In genomic region chr1:218395916-218396315, GRCh38 we compare ENCODE assay signal across 26 cellular contexts. TPM values are rescaled to one million over a fixed set of nuclear protein-coding genes. Genes with fewer than 3 reads are reported as not detected.
"Had no signal": no experiment of that assay in that cellular context is flagged by ENCODE, and none has a peak within 500 bp of the region (broad histone marks: within the 10 kb centered on the region; RNA-seq: fewer than 3 reads in every experiment).

No MANE protein-coding gene starts in this region.

- H3K27ac ChIP-seq: coronary artery, heart left ventricle, left lung, lower lobe of right lung, neural progenitor cell, spleen, tibial nerve had no signal

- H3K9me3 ChIP-seq: body of pancreas, heart left ventricle, left lung, lower lobe of right lung, spleen, tibial nerve had no signal

- H3K4me2 ChIP-seq: neural progenitor cell had no signal

- H3K4me3 Mint-ChIP-seq: activated CD8-positive, alpha-beta memory T cell treated with anti-CD3 and anti-CD28 coated beads, Interleukin-2, amount 10 ng/mL, durations not matched to agents 7 days and 5 days; activated CD8-positive, alpha-beta T cell treated with anti-CD3 and anti-CD28 coated beads, Interleukin-2, amount 10 ng/mL, durations not matched to agents 7 days and 5 days; activated naive CD4-positive, alpha-beta T cell treated with anti-CD3 and anti-CD28 coated beads, Interleukin-2, amount 50 U/mL, for 24 hours; effector memory CD8-positive, alpha-beta T cell; immature natural killer cell; naive thymus-derived CD8-positive, alpha-beta T cell; neural progenitor cell; WTC11 had no signal

- FAIRE-seq: endothelial cell of umbilical vein had no signal

- H3K4me3 ChIP-seq: body of pancreas, coronary artery, heart left ventricle, left lung, lower lobe of right lung, neural progenitor cell, spleen, tibial nerve had no signal

- DNase-seq: activated CD8-positive, alpha-beta memory T cell treated with anti-CD3 and anti-CD28 coated beads, Interleukin-2, amount 10 ng/mL, durations not matched to agents 7 days and 5 days; activated CD8-positive, alpha-beta T cell treated with anti-CD3 and anti-CD28 coated beads, Interleukin-2, amount 10 ng/mL, durations not matched to agents 7 days and 5 days; activated T-cell treated with anti-CD3 and anti-CD28 coated beads, Interleukin-2, amount 50 U/mL, for 48 hours; anterior cingulate cortex; body of pancreas; cerebellar nuclear complex; effector memory CD8-positive, alpha-beta T cell; heart left ventricle; hypothalamus; immature natural killer cell; left lung; lower lobe of right lung; mesenchymal stem cell; naive thymus-derived CD8-positive, alpha-beta T cell; posterior cingulate gyrus; right cardiac atrium; spleen; stimulated activated naive CD4-positive, alpha-beta T cell treated with Interleukin-2 at 50 U/mL for 16 hours; T-helper 2 cell had no signal

- H3K27ac Mint-ChIP-seq: activated CD8-positive, alpha-beta memory T cell treated with anti-CD3 and anti-CD28 coated beads, Interleukin-2, amount 10 ng/mL, durations not matched to agents 7 days and 5 days; activated CD8-positive, alpha-beta T cell treated with anti-CD3 and anti-CD28 coated beads, Interleukin-2, amount 10 ng/mL, durations not matched to agents 7 days and 5 days; activated naive CD4-positive, alpha-beta T cell treated with anti-CD3 and anti-CD28 coated beads, Interleukin-2, amount 50 U/mL, for 24 hours; activated T-helper 2 cell treated with anti-CD3 and anti-CD28 coated beads, Interferon-gamma antibody, Interleukin-2, Interleukin-4, amounts not matched to agents 10 μg/mL and 5 μg/mL and 100 μg/mL, durations not matched to agents 14 hours and 24 hours and 36 hours; effector memory CD8-positive, alpha-beta T cell; immature natural killer cell; naive thymus-derived CD8-positive, alpha-beta T cell; neural progenitor cell; WTC11 had no signal

- H3K4me1 Mint-ChIP-seq: activated CD8-positive, alpha-beta memory T cell treated with anti-CD3 and anti-CD28 coated beads, Interleukin-2, amount 10 ng/mL, durations not matched to agents 7 days and 5 days; activated naive CD4-positive, alpha-beta T cell treated with anti-CD3 and anti-CD28 coated beads, Interleukin-2, amount 50 U/mL, for 24 hours; immature natural killer cell; naive thymus-derived CD8-positive, alpha-beta T cell had no signal

- H2AFZ ChIP-seq: neural progenitor cell had no signal

- H3K36me3 ChIP-seq: heart left ventricle, left lung, lower lobe of right lung, neural progenitor cell, spleen, tibial nerve had no signal

- H3K4me1 ChIP-seq: body of pancreas, left lung, spleen, tibial nerve had no signal

- H3K9me3 Mint-ChIP-seq: activated naive CD4-positive, alpha-beta T cell treated with anti-CD3 and anti-CD28 coated beads, Interleukin-2, amount 50 U/mL, for 24 hours; activated T-helper 2 cell treated with anti-CD3 and anti-CD28 coated beads, Interferon-gamma antibody, Interleukin-2, Interleukin-4, amounts not matched to agents 10 μg/mL and 5 μg/mL and 100 μg/mL, durations not matched to agents 14 hours and 24 hours and 36 hours; effector memory CD8-positive, alpha-beta T cell; naive thymus-derived CD8-positive, alpha-beta T cell had no signal

- H3K36me3 Mint-ChIP-seq: activated CD8-positive, alpha-beta memory T cell treated with anti-CD3 and anti-CD28 coated beads, Interleukin-2, amount 10 ng/mL, durations not matched to agents 7 days and 5 days; activated naive CD4-positive, alpha-beta T cell treated with anti-CD3 and anti-CD28 coated beads, Interleukin-2, amount 50 U/mL, for 24 hours; immature natural killer cell; naive thymus-derived CD8-positive, alpha-beta T cell; neural progenitor cell had no signal

- H3K27me3 ChIP-seq: body of pancreas, heart left ventricle, left lung, neural progenitor cell, spleen, tibial nerve had no signal

RNA-seq across cellular contexts. Expression of gene TGFB2, which starts 50.8 kb away (rescaled TPM):
- total RNA-seq: activated CD8-positive, alpha-beta memory T cell treated with anti-CD3 and anti-CD28 coated beads, Interleukin-2, amount 10 ng/mL, durations not matched to agents 7 days and 5 days; activated CD8-positive, alpha-beta T cell treated with anti-CD3 and anti-CD28 coated beads, Interleukin-2, amount 10 ng/mL, durations not matched to agents 7 days and 5 days; activated T-helper 2 cell treated with anti-CD3 and anti-CD28 coated beads, Interferon-gamma antibody, Interleukin-2, Interleukin-4, amounts not matched to agents 10 μg/mL and 5 μg/mL and 100 μg/mL, durations not matched to agents 14 hours and 24 hours and 36 hours had no signal
